Comparison of ENCODE assay signal across 15 cellular contexts in genomic region chr6:46013639-46014038, GRCh38. TPM values are rescaled to one million over a fixed set of nuclear protein-coding genes. Genes with fewer than 3 reads are reported as not detected.
A peak's percentile ranks its signal among the peaks of the same experiment; 100 is the strongest.
DNase-seq lines count a peak whose midpoint lies in the region; ATAC-seq and TF ChIP-seq lines count a peak whose summit lies in the region.
"Had no signal": no experiment of that assay in that cellular context is flagged by ENCODE, and none has a peak within 500 bp of the region (broad histone marks: within the 10 kb centered on the region; RNA-seq: fewer than 3 reads in every experiment).

No MANE protein-coding gene starts in this region.

- peaks cover 55% of the 10 kb centered on the region for H3K4me1 Mint-ChIP-seq in T-helper 2 cell treated with Interferon-gamma antibody and Interleukin-4, amounts not matched to agents 5 μg/mL and 100 μg/mL, for 36 hours (ENCODE audit: low read depth)
- H3K4me1 Mint-ChIP-seq in WTC11 = peaks cover 34% of the 10 kb centered on the region

- no peak for TF ChIP-seq CTCF in WTC11 (IDR thresholded peaks at IDR 0.05)

- H3K36me3 ChIP-seq in iPS-20b (ENCODE audit: insufficient read depth, low read depth, low read length) = no peaks in the 10 kb centered on the region
- peaks cover 0 to 5% (median 0%) of the 10 kb centered on the region in 3 donors for H3K36me3 ChIP-seq in skeletal muscle tissue (ENCODE audit: control insufficient read depth in 3 of 3, insufficient read depth in 3 of 3, low read length in 3 of 3)
- H3K36me3 ChIP-seq: sigmoid colon had no signal

- H3K27ac ChIP-seq in iPS-20b (ENCODE audit: low read length) = no peak overlapping the region
- peak overlapping the region; percentile 97 for H3K27ac ChIP-seq in skeletal muscle tissue (ENCODE audit: low read depth, low read length)
- H3K27ac ChIP-seq: coronary artery, PC-9, sigmoid colon had no signal

- peak overlapping the region; percentile 67 for H3K27ac Mint-ChIP-seq in T-helper 2 cell treated with Interferon-gamma antibody and Interleukin-4, amounts not matched to agents 5 μg/mL and 100 μg/mL, for 36 hours
- H3K27ac Mint-ChIP-seq in WTC11 = no peak overlapping the region; the same call in 1 of the 2 replicates

- no peak for DNase-seq in T-helper 2 cell treated with Interferon-gamma antibody and Interleukin-4, amounts not matched to agents 5 μg/mL and 100 μg/mL, for 36 hours (ENCODE audit: low spot score)
- DNase-seq in T-helper 2 cell (no peak), WTC11 (ENCODE audit: low spot score) (no peak), DMS79 treated with DMSO at 0.1 percent for 48 hours (lab: John Stamatoyannopoulos, UW) (no peak), hypothalamus (lab: John Stamatoyannopoulos, UW) (no peak), SHP77 treated with DMSO at 0.1 percent for 48 hours (lab: John Stamatoyannopoulos, UW) (no peak)
- DNase-seq: amniotic stem cell, Calu3, NCI-H1105, PC-9, sigmoid colon had no signal

- no peak overlapping the region for H3K9ac ChIP-seq in iPS-20b (ENCODE audit: low read depth, low read length)
- peak overlapping the region; percentile 94 to 98 (median 98) for H3K9ac ChIP-seq in skeletal muscle tissue (ENCODE audit: low read depth in 1 of 3, low read length in 3 of 3)

- peak; percentile 34 for ATAC-seq in WTC11

- H3K27me3 ChIP-seq in iPS-20b (ENCODE audit: insufficient read depth, low read length) = peaks cover 48% of the 10 kb centered on the region
- H3K27me3 ChIP-seq in skeletal muscle tissue (ENCODE audit: control insufficient read depth in 3 of 3, insufficient read depth in 3 of 3, low read length in 3 of 3) = no peaks in the 10 kb centered on the region

- peak overlapping the region; percentile 83 for H3K4me3 Mint-ChIP-seq in T-helper 2 cell treated with Interferon-gamma antibody and Interleukin-4, amounts not matched to agents 5 μg/mL and 100 μg/mL, for 36 hours
- peak overlapping the region; percentile 73 for H3K4me3 Mint-ChIP-seq in WTC11

- H3K9me3 ChIP-seq in iPS-20b (ENCODE audit: insufficient read depth, low read depth, low read length) (peaks cover 5% of the 10 kb centered on the region; the same call in 1 of the 2 replicates), skeletal muscle tissue (ENCODE audit: control insufficient read depth in 3 of 3, low read length in 3 of 3) (no peaks in the 10 kb centered on the region)
- H3K9me3 ChIP-seq: sigmoid colon had no signal

- H3K4me1 ChIP-seq in iPS-20b (ENCODE audit: insufficient read depth, low read length) (peaks cover 20% of the 10 kb centered on the region), skeletal muscle tissue (ENCODE audit: control insufficient read depth in 3 of 3, insufficient read depth in 3 of 3, low read length in 3 of 3) (peaks cover 32 to 45% (median 35%) of the 10 kb centered on the region in 3 donors)

- H3K27me3 Mint-ChIP-seq in T-helper 2 cell treated with Interferon-gamma antibody and Interleukin-4, amounts not matched to agents 5 μg/mL and 100 μg/mL, for 36 hours (ENCODE audit: low read depth) = peaks cover 26% of the 10 kb centered on the region
- peaks cover 41% of the 10 kb centered on the region for H3K27me3 Mint-ChIP-seq in WTC11 (ENCODE audit: low read depth)

- peak overlapping the region; percentile 74; the same call in 1 of the 2 replicates for H3K4me3 ChIP-seq in iPS-20b (ENCODE audit: low read length)
- peak overlapping the region; percentile 81 to 91 (median 90) for H3K4me3 ChIP-seq in skeletal muscle tissue (ENCODE audit: low read length in 3 of 3)
- H3K4me3 ChIP-seq: PC-9 had no signal

- H3K9me3 Mint-ChIP-seq in T-helper 2 cell treated with Interferon-gamma antibody and Interleukin-4, amounts not matched to agents 5 μg/mL and 100 μg/mL, for 36 hours = peaks cover 6% of the 10 kb centered on the region
- H3K9me3 Mint-ChIP-seq in WTC11 = peaks cover 6% of the 10 kb centered on the region

- POLR2A ChIA-PET in WTC11 (lab: Charles Lee) = no interaction called here

- CTCF ChIA-PET in WTC11 (lab: Charles Lee) = interaction anchor here (1.0 to 2.1 kb wide), 3 partner anchors 23 to 642 kb away, joined by 3 to 6 read pairs (median 3); no protein-coding TSS in a partner anchor

- no peaks in the 10 kb centered on the region for H3K36me3 Mint-ChIP-seq in T-helper 2 cell treated with Interferon-gamma antibody and Interleukin-4, amounts not matched to agents 5 μg/mL and 100 μg/mL, for 36 hours (ENCODE audit: low read depth)
- H3K36me3 Mint-ChIP-seq in WTC11 = peaks cover 6% of the 10 kb centered on the region

TF ChIP-seq in WTC11, 78 proteins besides CTCF, POLR2A, EP300 and RAD21 (continues in another document):
- no peak for TF ChIP-seq STAT6 (CRISPR knock-in tag; conservative IDR thresholded peaks at IDR 0.05; ENCODE audit: low read depth)
- no peak for TF ChIP-seq NFATC4 (CRISPR knock-in tag; IDR thresholded peaks at IDR 0.05)
- TF ChIP-seq, protein P1, sequence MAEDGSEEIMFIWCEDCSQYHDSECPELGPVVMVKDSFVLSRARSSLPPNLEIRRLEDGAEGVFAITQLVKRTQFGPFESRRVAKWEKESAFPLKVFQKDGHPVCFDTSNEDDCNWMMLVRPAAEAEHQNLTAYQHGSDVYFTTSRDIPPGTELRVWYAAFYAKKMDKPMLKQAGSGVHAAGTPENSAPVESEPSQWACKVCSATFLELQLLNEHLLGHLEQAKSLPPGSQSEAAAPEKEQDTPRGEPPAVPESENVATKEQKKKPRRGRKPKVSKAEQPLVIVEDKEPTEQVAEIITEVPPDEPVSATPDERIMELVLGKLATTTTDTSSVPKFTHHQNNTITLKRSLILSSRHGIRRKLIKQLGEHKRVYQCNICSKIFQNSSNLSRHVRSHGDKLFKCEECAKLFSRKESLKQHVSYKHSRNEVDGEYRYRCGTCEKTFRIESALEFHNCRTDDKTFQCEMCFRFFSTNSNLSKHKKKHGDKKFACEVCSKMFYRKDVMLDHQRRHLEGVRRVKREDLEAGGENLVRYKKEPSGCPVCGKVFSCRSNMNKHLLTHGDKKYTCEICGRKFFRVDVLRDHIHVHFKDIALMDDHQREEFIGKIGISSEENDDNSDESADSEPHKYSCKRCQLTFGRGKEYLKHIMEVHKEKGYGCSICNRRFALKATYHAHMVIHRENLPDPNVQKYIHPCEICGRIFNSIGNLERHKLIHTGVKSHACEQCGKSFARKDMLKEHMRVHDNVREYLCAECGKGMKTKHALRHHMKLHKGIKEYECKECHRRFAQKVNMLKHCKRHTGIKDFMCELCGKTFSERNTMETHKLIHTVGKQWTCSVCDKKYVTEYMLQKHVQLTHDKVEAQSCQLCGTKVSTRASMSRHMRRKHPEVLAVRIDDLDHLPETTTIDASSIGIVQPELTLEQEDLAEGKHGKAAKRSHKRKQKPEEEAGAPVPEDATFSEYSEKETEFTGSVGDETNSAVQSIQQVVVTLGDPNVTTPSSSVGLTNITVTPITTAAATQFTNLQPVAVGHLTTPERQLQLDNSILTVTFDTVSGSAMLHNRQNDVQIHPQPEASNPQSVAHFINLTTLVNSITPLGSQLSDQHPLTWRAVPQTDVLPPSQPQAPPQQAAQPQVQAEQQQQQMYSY (CRISPR knock-in tag; IDR thresholded peaks at IDR 0.05) = no peak
- no peak for TF ChIP-seq CREM (CRISPR knock-in tag; IDR thresholded peaks at IDR 0.05)
- TF ChIP-seq ATF3 (CRISPR knock-in tag; conservative IDR thresholded peaks at IDR 0.05) = no peak
- no peak for TF ChIP-seq E2F5 (CRISPR knock-in tag; IDR thresholded peaks at IDR 0.05)

RNA-seq across cellular contexts. Expression of gene CLIC5, which starts 2.0 kb away (rescaled TPM):
- total RNA-seq in WTC11 (2021) (0.22 to 0.39 TPM (median 0.32 TPM) in 3 replicates), skeletal muscle tissue (7.8 TPM)
- total RNA-seq: NCI-H460 had no signal
